In the genomic region with DNA sequence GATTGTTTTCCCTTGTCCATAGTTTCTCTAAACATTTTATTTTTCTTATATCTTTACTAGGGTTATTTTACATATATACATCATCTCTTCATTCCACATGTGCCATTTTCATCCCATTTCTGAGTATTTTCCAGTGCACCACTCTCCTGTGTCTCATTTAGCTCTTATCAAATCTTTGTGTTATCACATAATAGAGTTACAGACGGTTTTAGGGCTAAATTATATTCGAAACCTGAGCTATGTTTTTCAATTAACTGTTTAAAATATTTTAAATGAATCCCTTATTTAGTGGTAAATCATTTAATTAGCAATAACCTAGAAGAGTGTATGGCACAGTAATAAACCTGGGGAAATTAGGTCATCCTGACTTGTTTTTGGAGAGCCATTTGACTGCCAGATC, we compare ENCODE assay signal across 1 cellular context.
TF ChIP-seq lines count a peak whose summit lies in the region.

No MANE protein-coding gene starts in this region.

TF ChIP-seq in SK-N-SH treated with all-trans-retinoic acid at 6 μM for 48 hours, 23 proteins besides CTCF, POLR2A, EP300 and RAD21 (continued from another document):
- TF ChIP-seq, protein P1, sequence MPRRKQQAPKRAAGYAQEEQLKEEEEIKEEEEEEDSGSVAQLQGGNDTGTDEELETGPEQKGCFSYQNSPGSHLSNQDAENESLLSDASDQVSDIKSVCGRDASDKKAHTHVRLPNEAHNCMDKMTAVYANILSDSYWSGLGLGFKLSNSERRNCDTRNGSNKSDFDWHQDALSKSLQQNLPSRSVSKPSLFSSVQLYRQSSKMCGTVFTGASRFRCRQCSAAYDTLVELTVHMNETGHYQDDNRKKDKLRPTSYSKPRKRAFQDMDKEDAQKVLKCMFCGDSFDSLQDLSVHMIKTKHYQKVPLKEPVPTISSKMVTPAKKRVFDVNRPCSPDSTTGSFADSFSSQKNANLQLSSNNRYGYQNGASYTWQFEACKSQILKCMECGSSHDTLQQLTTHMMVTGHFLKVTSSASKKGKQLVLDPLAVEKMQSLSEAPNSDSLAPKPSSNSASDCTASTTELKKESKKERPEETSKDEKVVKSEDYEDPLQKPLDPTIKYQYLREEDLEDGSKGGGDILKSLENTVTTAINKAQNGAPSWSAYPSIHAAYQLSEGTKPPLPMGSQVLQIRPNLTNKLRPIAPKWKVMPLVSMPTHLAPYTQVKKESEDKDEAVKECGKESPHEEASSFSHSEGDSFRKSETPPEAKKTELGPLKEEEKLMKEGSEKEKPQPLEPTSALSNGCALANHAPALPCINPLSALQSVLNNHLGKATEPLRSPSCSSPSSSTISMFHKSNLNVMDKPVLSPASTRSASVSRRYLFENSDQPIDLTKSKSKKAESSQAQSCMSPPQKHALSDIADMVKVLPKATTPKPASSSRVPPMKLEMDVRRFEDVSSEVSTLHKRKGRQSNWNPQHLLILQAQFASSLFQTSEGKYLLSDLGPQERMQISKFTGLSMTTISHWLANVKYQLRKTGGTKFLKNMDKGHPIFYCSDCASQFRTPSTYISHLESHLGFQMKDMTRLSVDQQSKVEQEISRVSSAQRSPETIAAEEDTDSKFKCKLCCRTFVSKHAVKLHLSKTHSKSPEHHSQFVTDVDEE (CRISPR knock-in tag; IDR thresholded peaks at IDR 0.05), result peak; percentile 64; the same call in 1 of the 2 replicates
- TF ChIP-seq ESRRG (CRISPR knock-in tag; IDR thresholded peaks at IDR 0.05) (no peak), TOX (CRISPR knock-in tag; IDR thresholded peaks at IDR 0.05; ENCODE audit: borderline replicate concordance) (no peak), CSDC2 (CRISPR knock-in tag; IDR thresholded peaks at IDR 0.05) (no peak), RARB (CRISPR knock-in tag; IDR thresholded peaks at IDR 0.05) (no peak), ARNTL (CRISPR knock-in tag; IDR thresholded peaks at IDR 0.05; ENCODE audit: borderline replicate concordance, low read depth) (no peak), GLIS3 (CRISPR knock-in tag; IDR thresholded peaks at IDR 0.05) (no peak), SNAI2 (CRISPR knock-in tag; IDR thresholded peaks at IDR 0.05) (no peak)
- TF ChIP-seq, protein P2, sequence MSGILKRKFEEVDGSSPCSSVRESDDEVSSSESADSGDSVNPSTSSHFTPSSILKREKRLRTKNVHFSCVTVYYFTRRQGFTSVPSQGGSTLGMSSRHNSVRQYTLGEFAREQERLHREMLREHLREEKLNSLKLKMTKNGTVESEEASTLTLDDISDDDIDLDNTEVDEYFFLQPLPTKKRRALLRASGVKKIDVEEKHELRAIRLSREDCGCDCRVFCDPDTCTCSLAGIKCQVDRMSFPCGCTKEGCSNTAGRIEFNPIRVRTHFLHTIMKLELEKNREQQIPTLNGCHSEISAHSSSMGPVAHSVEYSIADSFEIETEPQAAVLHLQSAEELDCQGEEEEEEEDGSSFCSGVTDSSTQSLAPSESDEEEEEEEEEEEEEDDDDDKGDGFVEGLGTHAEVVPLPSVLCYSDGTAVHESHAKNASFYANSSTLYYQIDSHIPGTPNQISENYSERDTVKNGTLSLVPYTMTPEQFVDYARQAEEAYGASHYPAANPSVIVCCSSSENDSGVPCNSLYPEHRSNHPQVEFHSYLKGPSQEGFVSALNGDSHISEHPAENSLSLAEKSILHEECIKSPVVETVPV (CRISPR knock-in tag; IDR thresholded peaks at IDR 0.05), result no peak
- TF ChIP-seq, protein P3, sequence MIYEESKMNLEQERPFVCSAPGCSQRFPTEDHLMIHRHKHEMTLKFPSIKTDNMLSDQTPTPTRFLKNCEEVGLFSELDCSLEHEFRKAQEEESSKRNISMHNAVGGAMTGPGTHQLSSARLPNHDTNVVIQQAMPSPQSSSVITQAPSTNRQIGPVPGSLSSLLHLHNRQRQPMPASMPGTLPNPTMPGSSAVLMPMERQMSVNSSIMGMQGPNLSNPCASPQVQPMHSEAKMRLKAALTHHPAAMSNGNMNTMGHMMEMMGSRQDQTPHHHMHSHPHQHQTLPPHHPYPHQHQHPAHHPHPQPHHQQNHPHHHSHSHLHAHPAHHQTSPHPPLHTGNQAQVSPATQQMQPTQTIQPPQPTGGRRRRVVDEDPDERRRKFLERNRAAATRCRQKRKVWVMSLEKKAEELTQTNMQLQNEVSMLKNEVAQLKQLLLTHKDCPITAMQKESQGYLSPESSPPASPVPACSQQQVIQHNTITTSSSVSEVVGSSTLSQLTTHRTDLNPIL (CRISPR knock-in tag; IDR thresholded peaks at IDR 0.05; ENCODE audit: low read depth), result no peak
TF ChIP-seq in SK-N-SH treated with all-trans-retinoic acid at 6 μM for 48 hours: peak in this region for 3.
